Comparison of ENCODE assay signal across 17 cellular contexts in the genomic region with DNA sequence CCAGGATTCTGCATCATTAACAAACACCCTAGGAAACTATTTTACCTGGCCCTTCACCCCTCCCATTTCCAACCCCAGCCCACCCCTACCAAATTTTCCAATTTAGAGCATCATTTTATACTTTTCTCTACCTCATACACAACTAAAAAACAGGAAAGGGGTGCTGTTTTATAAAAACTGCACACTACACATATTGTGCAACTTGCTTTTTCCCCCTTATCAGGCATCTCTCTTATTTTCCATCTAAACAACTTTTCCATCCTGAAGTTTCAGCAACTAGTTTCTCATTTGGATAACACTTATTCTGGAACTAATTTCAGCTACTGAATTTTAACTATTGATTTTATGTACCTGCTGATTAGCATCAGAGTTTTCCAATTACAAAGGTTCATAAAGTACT. TPM values are rescaled to one million over a fixed set of nuclear protein-coding genes. Genes with fewer than 3 reads are reported as not detected.
DNase-seq lines count a peak whose midpoint lies in the region; ATAC-seq and TF ChIP-seq lines count a peak whose summit lies in the region.
"Had no signal": no experiment of that assay in that cellular context is flagged by ENCODE, and none has a peak within 500 bp of the region (broad histone marks: within the 10 kb centered on the region; RNA-seq: fewer than 3 reads in every experiment).

No MANE protein-coding gene starts in this region.

- H3K4me1 Mint-ChIP-seq in stimulated activated naive CD8-positive, alpha-beta T cell treated with anti-CD3 and anti-CD28 coated beads, Interleukin-15, Interleukin-2, amounts not matched to agents 100 ng/mL and 50 ng/mL, for 24 hours (ENCODE audit: low read depth), result peaks cover 76% of the 10 kb centered on the region
- H3K4me1 Mint-ChIP-seq in activated CD4-positive, alpha-beta memory T cell treated with anti-CD3 and anti-CD28 coated beads for 36 hours (ENCODE audit: low read depth), result peaks cover 75% of the 10 kb centered on the region

- ATAC-seq in stimulated activated naive CD8-positive, alpha-beta T cell treated with anti-CD3 and anti-CD28 coated beads, Interleukin-15, Interleukin-2, amounts not matched to agents 100 U/mL and 50 U/mL, for 24 hours, result no peak
- ATAC-seq in GM21528 (IDR thresholded peaks at IDR 0.05; ENCODE audit: low FRiP score, unreplicated experiment) (no peak), HG03135 (IDR thresholded peaks at IDR 0.05; ENCODE audit: unreplicated experiment) (no peak)

- H3K4me3 ChIP-seq in fibroblast of villous mesenchyme (ENCODE audit: low read depth, low read length), result no peak overlapping the region
- H3K4me3 ChIP-seq: breast epithelium, heart right ventricle, testis had no signal

- DNase-seq in stimulated activated naive CD8-positive, alpha-beta T cell treated with anti-CD3 and anti-CD28 coated beads, Interleukin-15, Interleukin-2, amounts not matched to agents 100 U/mL and 50 U/mL, for 24 hours, result no peak
- DNase-seq in activated CD4-positive, alpha-beta memory T cell treated with anti-CD3 and anti-CD28 coated beads for 36 hours, result no peak
- DNase-seq in fibroblast of villous mesenchyme (ENCODE audit: low read depth) (peak; percentile 12), posterior vena cava (ENCODE audit: low spot score) (no peak), globus pallidus (ENCODE audit: low spot score) (no peak)
- DNase-seq: activated naive CD4-positive, alpha-beta T cell; heart right ventricle; NCI-H146; NCI-H446; occipital lobe; SHP77 treated with DMSO at 0.1 percent for 48 hours; stimulated activated CD4-positive, alpha-beta T cell treated with anti-CD3 and anti-CD28 coated beads, Interleukin-2, amount 100 ng/mL, for 48 hours; testis had no signal

- no peak overlapping the region for H3K4me3 Mint-ChIP-seq in stimulated activated naive CD8-positive, alpha-beta T cell treated with anti-CD3 and anti-CD28 coated beads, Interleukin-15, Interleukin-2, amounts not matched to agents 100 ng/mL and 50 ng/mL, for 24 hours
- no peak overlapping the region for H3K4me3 Mint-ChIP-seq in activated CD4-positive, alpha-beta memory T cell treated with anti-CD3 and anti-CD28 coated beads for 36 hours

- no peaks in the 10 kb centered on the region for H3K27me3 Mint-ChIP-seq in stimulated activated naive CD8-positive, alpha-beta T cell treated with anti-CD3 and anti-CD28 coated beads, Interleukin-15, Interleukin-2, amounts not matched to agents 100 ng/mL and 50 ng/mL, for 24 hours
- no peaks in the 10 kb centered on the region for H3K27me3 Mint-ChIP-seq in activated CD4-positive, alpha-beta memory T cell treated with anti-CD3 and anti-CD28 coated beads for 36 hours

- intact Hi-C loops in activated CD4-positive, alpha-beta memory T cell treated with anti-CD3 and anti-CD28 coated beads for 36 hours (cut with micrococcal nuclease), result no loop called here
- intact Hi-C loops in posterior vena cava (cut with DNase I), result no loop called here

- TF ChIP-seq CTCF in fibroblast of villous mesenchyme (IDR thresholded peaks at IDR 0.05; ENCODE audit: insufficient read depth, low read depth, low read length), result no peak

- no peaks in the 10 kb centered on the region for H3K9me3 Mint-ChIP-seq in stimulated activated naive CD8-positive, alpha-beta T cell treated with anti-CD3 and anti-CD28 coated beads, Interleukin-15, Interleukin-2, amounts not matched to agents 100 ng/mL and 50 ng/mL, for 24 hours
- no peaks in the 10 kb centered on the region for H3K9me3 Mint-ChIP-seq in activated CD4-positive, alpha-beta memory T cell treated with anti-CD3 and anti-CD28 coated beads for 36 hours

- peaks cover 42% of the 10 kb centered on the region for H3K36me3 Mint-ChIP-seq in stimulated activated naive CD8-positive, alpha-beta T cell treated with anti-CD3 and anti-CD28 coated beads, Interleukin-15, Interleukin-2, amounts not matched to agents 100 ng/mL and 50 ng/mL, for 24 hours (ENCODE audit: low read depth)
- peaks cover 26% of the 10 kb centered on the region for H3K36me3 Mint-ChIP-seq in activated CD4-positive, alpha-beta memory T cell treated with anti-CD3 and anti-CD28 coated beads for 36 hours

- CTCF ChIA-PET in activated CD4-positive, alpha-beta memory T cell treated with anti-CD3 and anti-CD28 coated beads for 36 hours (lab: Charles Lee), result no interaction called here

- H3K27ac Mint-ChIP-seq in stimulated activated naive CD8-positive, alpha-beta T cell treated with anti-CD3 and anti-CD28 coated beads, Interleukin-15, Interleukin-2, amounts not matched to agents 100 ng/mL and 50 ng/mL, for 24 hours, result peak overlapping the region; percentile 59
- H3K27ac Mint-ChIP-seq in activated CD4-positive, alpha-beta memory T cell treated with anti-CD3 and anti-CD28 coated beads for 36 hours, result peak overlapping the region; percentile 50

- POLR2A ChIA-PET in activated CD4-positive, alpha-beta memory T cell treated with anti-CD3 and anti-CD28 coated beads for 36 hours (lab: Charles Lee), result no interaction called here

RNA-seq across cellular contexts. Expression of a gene that starts 8.1 kb away (rescaled TPM):
- 100 to 1,000 TPM; 228 to 245 TPM for total RNA-seq in activated CD4-positive, alpha-beta memory T cell treated with anti-CD3 and anti-CD28 coated beads for 36 hours
- total RNA-seq in fibroblast of villous mesenchyme, result 185 and 247 TPM in 2 replicates
- 100 to 1,000 TPM; 190 to 201 TPM for total RNA-seq in posterior vena cava

RNA-seq across cellular contexts. Expression of a gene that starts 26.6 kb away (rescaled TPM):
- total RNA-seq in activated CD4-positive, alpha-beta memory T cell treated with anti-CD3 and anti-CD28 coated beads for 36 hours, result 10 to 100 TPM; 21.5 TPM
- total RNA-seq in fibroblast of villous mesenchyme (49.0 and 69.5 TPM in 2 replicates), posterior vena cava (10 to 100 TPM; 29.5 to 42.9 TPM)
